In genomic region chr9:93579711-93580516, GRCh38 we compare ENCODE assay signal across 16 cellular contexts. TPM values are rescaled to one million over a fixed set of nuclear protein-coding genes. Genes with fewer than 3 reads are reported as not detected.
DNase-seq lines count a peak whose midpoint lies in the region; ATAC-seq and TF ChIP-seq lines count a peak whose summit lies in the region.
"Had no signal": no experiment of that assay in that cellular context is flagged by ENCODE, and none has a peak within 500 bp of the region (broad histone marks: within the 10 kb centered on the region; RNA-seq: fewer than 3 reads in every experiment).

No MANE protein-coding gene starts in this region.

- H2AFZ ChIP-seq in osteoblast (ENCODE audit: low read length) = no peak overlapping the region

- no peaks in the 10 kb centered on the region for H3K9me3 ChIP-seq in osteoblast (ENCODE audit: low read depth, low read length)

- H3K27me3 Mint-ChIP-seq in natural killer cell (ENCODE audit: low read depth in 2 of 2) (no peaks in the 10 kb centered on the region), neural crest cell (ENCODE audit: low read depth) (no peaks in the 10 kb centered on the region)
- H3K27me3 Mint-ChIP-seq in natural killer cell treated with Interleukin-12 subunit alpha and Interleukin-12 subunit beta and Interleukin-15 and Interleukin-18, amount 100 ng/mL, for 72 hours = no peaks in the 10 kb centered on the region
- H3K27me3 Mint-ChIP-seq: activated T-cell treated with anti-CD3 and anti-CD28 coated beads, Interleukin-2, amount 50 U/mL, for 24 hours had no signal

- no peak for DNase-seq in natural killer cell
- DNase-seq in natural killer cell treated with Interleukin-12 subunit alpha and Interleukin-12 subunit beta and Interleukin-15 and Interleukin-18, amount 100 ng/mL, for 72 hours (ENCODE audit: low spot score) = no peak
- peak; percentile 51 for DNase-seq in cardiac septum (ENCODE audit: low spot score)
- no peak for DNase-seq in neural crest cell (ENCODE audit: low read depth, low spot score)
- DNase-seq in RKO (ENCODE audit: low spot score) = no peak
- DNase-seq in NCI-H146 (lab: John Stamatoyannopoulos, UW) = no peak
- no peak for DNase-seq in SHP77 (lab: John Stamatoyannopoulos, UW)
- no peak for DNase-seq in osteoblast (ENCODE audit: insufficient read length, low spot score, missing footprints)
- DNase-seq: activated T-cell treated with anti-CD3 and anti-CD28 coated beads, Interleukin-2, amount 50 U/mL, for 24 hours; glutamatergic neuron; kidney glomerular epithelial cell; NCI-H1694; NCI-H82; nucleus accumbens; SJCRH30; stimulated activated CD4-positive, alpha-beta T cell treated with anti-CD3 and anti-CD28 coated beads, Interleukin-15, amount 100 ng/mL, for 24 hours had no signal

- no peaks in the 10 kb centered on the region for H3K27me3 ChIP-seq in osteoblast (ENCODE audit: insufficient read depth, low read length)
- H3K27me3 ChIP-seq: SJCRH30 had no signal

- H3K9me3 Mint-ChIP-seq in natural killer cell = no peaks in the 10 kb centered on the region
- peaks cover 4% of the 10 kb centered on the region for H3K9me3 Mint-ChIP-seq in natural killer cell treated with Interleukin-12 subunit alpha and Interleukin-12 subunit beta and Interleukin-15 and Interleukin-18, amount 100 ng/mL, for 72 hours
- peaks cover 4% of the 10 kb centered on the region for H3K9me3 Mint-ChIP-seq in neural crest cell

- H3K4me1 ChIP-seq in osteoblast (ENCODE audit: insufficient read depth, low read length) = peaks cover 11% of the 10 kb centered on the region
- H3K4me1 ChIP-seq: SJCRH30 had no signal

- H3K27ac Mint-ChIP-seq in natural killer cell = peak overlapping the region; percentile 47 to 57
- H3K27ac Mint-ChIP-seq in natural killer cell treated with Interleukin-12 subunit alpha and Interleukin-12 subunit beta and Interleukin-15 and Interleukin-18, amount 100 ng/mL, for 72 hours = peak overlapping the region in 1 of 2 donors; percentile 48
- H3K27ac Mint-ChIP-seq in neural crest cell (ENCODE audit: unreplicated experiment) = no peak overlapping the region

- no peak overlapping the region for H3K4me2 ChIP-seq in osteoblast (ENCODE audit: insufficient read depth, low read length)

- H3K4me1 Mint-ChIP-seq in natural killer cell = peaks cover 51 to 72% of the 10 kb centered on the region in 2 donors
- peaks cover 24 to 34% of the 10 kb centered on the region in 2 donors for H3K4me1 Mint-ChIP-seq in natural killer cell treated with Interleukin-12 subunit alpha and Interleukin-12 subunit beta and Interleukin-15 and Interleukin-18, amount 100 ng/mL, for 72 hours (ENCODE audit: low read depth in 2 of 2)
- peaks cover 64% of the 10 kb centered on the region for H3K4me1 Mint-ChIP-seq in neural crest cell

- no peaks in the 10 kb centered on the region for H3K36me3 Mint-ChIP-seq in natural killer cell
- peaks cover 7% of the 10 kb centered on the region for H3K36me3 Mint-ChIP-seq in natural killer cell treated with Interleukin-12 subunit alpha and Interleukin-12 subunit beta and Interleukin-15 and Interleukin-18, amount 100 ng/mL, for 72 hours
- peaks cover 11% of the 10 kb centered on the region for H3K36me3 Mint-ChIP-seq in neural crest cell (ENCODE audit: low read depth)

- no peak for TF ChIP-seq CTCF in natural killer cell (IDR thresholded peaks at IDR 0.05)
- no peak for TF ChIP-seq CTCF in neural crest cell (conservative IDR thresholded peaks at IDR 0.05)
- TF ChIP-seq CTCF in osteoblast (IDR thresholded peaks at IDR 0.05; ENCODE audit: extremely low read depth, low read depth, low read length) = no peak

- no peak overlapping the region for H3K27ac ChIP-seq in osteoblast (ENCODE audit: low read depth, low read length)
- H3K27ac ChIP-seq: SJCRH30 had no signal

- H3K4me3 Mint-ChIP-seq in natural killer cell = peak overlapping the region; percentile 60
- H3K4me3 Mint-ChIP-seq in natural killer cell treated with Interleukin-12 subunit alpha and Interleukin-12 subunit beta and Interleukin-15 and Interleukin-18, amount 100 ng/mL, for 72 hours = no peak overlapping the region
- H3K4me3 Mint-ChIP-seq in neural crest cell = peak overlapping the region; percentile 92

- no peak overlapping the region for H3K4me3 ChIP-seq in osteoblast (ENCODE audit: insufficient read depth, low read length)
- H3K4me3 ChIP-seq: SJCRH30 had no signal

- intact Hi-C loops in natural killer cell (cut with micrococcal nuclease) = no loop called here
- intact Hi-C loops in cardiac septum (cut with DNase I) = loop anchor here (10.0 kb wide), 2 partner anchors 445 to 485 kb away; partner anchors contain the start of genes CARD19 and NINJ1

- peaks cover 44% of the 10 kb centered on the region for H4K20me1 ChIP-seq in osteoblast (ENCODE audit: insufficient read depth, low read length)

- H3K79me2 ChIP-seq in osteoblast (ENCODE audit: insufficient read depth, low read length) = peaks cover 85% of the 10 kb centered on the region

- no peaks in the 10 kb centered on the region for H3K36me3 ChIP-seq in osteoblast (ENCODE audit: insufficient read depth, low read length)
- H3K36me3 ChIP-seq: SJCRH30 had no signal

- ATAC-seq in natural killer cell = no peak
- ATAC-seq in natural killer cell treated with Interleukin-12 subunit alpha and Interleukin-12 subunit beta and Interleukin-15 and Interleukin-18, amount 100 ng/mL, for 72 hours = no peak

RNA-seq across cellular contexts. Expression of gene PHF2, which starts 3.5 kb away (rescaled TPM):
- 10 to 100 TPM; 24.8 to 28.1 (median 26.4) TPM for total RNA-seq in natural killer cell
- total RNA-seq in natural killer cell treated with Interleukin-12 subunit alpha and Interleukin-12 subunit beta and Interleukin-15 and Interleukin-18, amount 100 ng/mL, for 72 hours = 10 to 100 TPM; 14.9 to 19.5 TPM
- 24.5 TPM for total RNA-seq in cardiac septum
- total RNA-seq in neural crest cell = 34.4 and 34.7 TPM in 2 replicates
- total RNA-seq in osteoblast = 14.8 and 15.0 TPM in 2 replicates
